In the genomic region with DNA sequence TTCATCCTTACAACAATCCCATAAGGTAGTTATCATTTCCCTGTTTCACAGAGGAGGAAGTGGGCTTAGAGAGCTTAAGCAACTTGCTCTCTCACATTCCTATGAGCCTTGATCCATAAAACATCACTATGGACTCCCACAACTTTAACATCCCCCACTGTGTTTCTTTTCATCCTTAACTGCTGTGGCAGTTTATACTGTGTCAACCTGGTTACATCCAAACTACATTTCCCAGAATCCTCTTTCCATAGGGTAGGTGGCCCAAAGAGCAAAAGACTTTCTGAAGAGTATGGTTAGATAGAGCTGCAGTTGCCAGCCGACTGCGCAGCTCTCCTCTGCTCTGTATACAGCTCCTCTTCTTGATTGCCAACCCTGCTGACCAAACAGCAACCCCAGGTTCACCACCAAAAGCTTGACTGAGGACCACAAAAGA, we compare ENCODE assay signal across 2 cellular contexts.
A peak's percentile ranks its signal among the peaks of the same experiment; 100 is the strongest.
TF ChIP-seq lines count a peak whose summit lies in the region.

No MANE protein-coding gene starts in this region.

TF ChIP-seq in HEK293, 187 proteins besides CTCF, POLR2A, EP300 and RAD21:
- TF ChIP-seq, protein P1, sequence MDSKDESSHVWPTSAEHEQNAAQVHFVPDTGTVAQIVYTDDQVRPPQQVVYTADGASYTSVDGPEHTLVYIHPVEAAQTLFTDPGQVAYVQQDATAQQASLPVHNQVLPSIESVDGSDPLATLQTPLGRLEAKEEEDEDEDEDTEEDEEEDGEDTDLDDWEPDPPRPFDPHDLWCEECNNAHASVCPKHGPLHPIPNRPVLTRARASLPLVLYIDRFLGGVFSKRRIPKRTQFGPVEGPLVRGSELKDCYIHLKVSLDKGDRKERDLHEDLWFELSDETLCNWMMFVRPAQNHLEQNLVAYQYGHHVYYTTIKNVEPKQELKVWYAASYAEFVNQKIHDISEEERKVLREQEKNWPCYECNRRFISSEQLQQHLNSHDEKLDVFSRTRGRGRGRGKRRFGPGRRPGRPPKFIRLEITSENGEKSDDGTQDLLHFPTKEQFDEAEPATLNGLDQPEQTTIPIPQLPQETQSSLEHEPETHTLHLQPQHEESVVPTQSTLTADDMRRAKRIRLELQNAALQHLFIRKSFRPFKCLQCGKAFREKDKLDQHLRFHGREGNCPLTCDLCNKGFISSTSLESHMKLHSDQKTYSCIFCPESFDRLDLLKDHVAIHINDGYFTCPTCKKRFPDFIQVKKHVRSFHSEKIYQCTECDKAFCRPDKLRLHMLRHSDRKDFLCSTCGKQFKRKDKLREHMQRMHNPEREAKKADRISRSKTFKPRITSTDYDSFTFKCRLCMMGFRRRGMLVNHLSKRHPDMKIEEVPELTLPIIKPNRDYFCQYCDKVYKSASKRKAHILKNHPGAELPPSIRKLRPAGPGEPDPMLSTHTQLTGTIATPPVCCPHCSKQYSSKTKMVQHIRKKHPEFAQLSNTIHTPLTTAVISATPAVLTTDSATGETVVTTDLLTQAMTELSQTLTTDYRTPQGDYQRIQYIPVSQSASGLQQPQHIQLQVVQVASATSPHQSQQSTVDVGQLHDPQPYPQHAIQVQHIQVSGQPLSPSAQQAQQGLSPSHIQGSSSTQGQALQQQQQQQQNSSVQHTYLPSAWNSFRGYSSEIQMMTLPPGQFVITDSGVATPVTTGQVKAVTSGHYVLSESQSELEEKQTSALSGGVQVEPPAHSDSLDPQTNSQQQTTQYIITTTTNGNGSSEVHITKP (tag by site-specific recombination; IDR thresholded peaks at IDR 0.05) = 0 out of 2 replicates have a peak, but pooled peaks have one; percentile 22
- peak; percentile 69; the same call in 1 of the 2 replicates for TF ChIP-seq ZBTB17 (tag by site-specific recombination; IDR thresholded peaks at IDR 0.05)
- TF ChIP-seq GLIS1 (tag by site-specific recombination; IDR thresholded peaks at IDR 0.05) = peak; percentile 77
- TF ChIP-seq YY1 (tag by site-specific recombination; IDR thresholded peaks at IDR 0.05) = no peak
- TF ChIP-seq ZNF335 (tag by site-specific recombination; conservative IDR thresholded peaks at IDR 0.05) = peak; percentile 38; the same call in 1 of the 2 replicates

TF ChIP-seq in GM12878, 131 proteins besides CTCF, POLR2A, EP300 and RAD21:
- TF ChIP-seq SIX5 (IDR thresholded peaks at IDR 0.05; ENCODE audit: low read depth, low read length, severe bottlenecking) (peak; percentile 33), PML (IDR thresholded peaks at IDR 0.05; ENCODE audit: low read length) (no peak), ATF7 (IDR thresholded peaks at IDR 0.05; ENCODE audit: low read depth) (no peak), RFX5 (IDR thresholded peaks at IDR 0.05; ENCODE audit: low read depth, low read length) (no peak), CHD4 (IDR thresholded peaks at IDR 0.05) (no peak)
